Comparison of ENCODE assay signal across 2 cellular contexts in genomic region chr16:48905632-48906031, GRCh38.
TF ChIP-seq lines count a peak whose summit lies in the region.

No MANE protein-coding gene starts in this region.

TF ChIP-seq in HepG2, 621 proteins besides CTCF, POLR2A, EP300 and RAD21:
- no peak for TF ChIP-seq POLR2AphosphoS2 (IDR thresholded peaks at IDR 0.05; ENCODE audit: low read depth, low read length)
- no peak for TF ChIP-seq ZNF549 (CRISPR knock-in tag; IDR thresholded peaks at IDR 0.05)
- TF ChIP-seq THRA (CRISPR knock-in tag; IDR thresholded peaks at IDR 0.05; ENCODE audit: borderline replicate concordance), result no peak
- TF ChIP-seq MAFK (conservative IDR thresholded peaks at IDR 0.05 in 1 of 2, IDR thresholded peaks at IDR 0.05 in 1 of 2; ENCODE audit: low read length in 2 of 2), result peak; percentile 57 to 74; a peak in 3 of 4 replicates
- TF ChIP-seq MAFF (IDR thresholded peaks at IDR 0.05; ENCODE audit: low read depth, low read length), result peak; percentile 69; the same call in 1 of the 2 replicates
- no peak for TF ChIP-seq NFE2 (CRISPR knock-in tag; IDR thresholded peaks at IDR 0.05)

TF ChIP-seq in K562, 482 proteins besides CTCF, POLR2A, EP300 and RAD21 (continued from another document):
- no peak for TF ChIP-seq TEAD1 (CRISPR knock-in tag; IDR thresholded peaks at IDR 0.05)
- TF ChIP-seq C11orf30 (IDR thresholded peaks at IDR 0.05; ENCODE audit: low read depth), result peak; percentile 5; the same call in 1 of the 2 replicates
- 0 out of 2 replicates have a peak, but pooled peaks have one; percentile 12 for TF ChIP-seq MAFF (IDR thresholded peaks at IDR 0.05; ENCODE audit: low read length)
